Comparison of ENCODE assay signal across 18 cellular contexts in genomic region chr19:15829277-15829770, GRCh38. TPM values are rescaled to one million over a fixed set of nuclear protein-coding genes. Genes with fewer than 3 reads are reported as not detected.
DNase-seq lines count a peak whose midpoint lies in the region; TF ChIP-seq lines count a peak whose summit lies in the region.
"Had no signal": no experiment of that assay in that cellular context is flagged by ENCODE, and none has a peak within 500 bp of the region (broad histone marks: within the 10 kb centered on the region; RNA-seq: fewer than 3 reads in every experiment).

No MANE protein-coding gene starts in this region.

- H3K79me2 ChIP-seq in mammary epithelial cell (ENCODE audit: insufficient read depth, low read length) = no peaks in the 10 kb centered on the region

- no peak overlapping the region for H3K9ac ChIP-seq in mammary epithelial cell (ENCODE audit: insufficient read depth, low read length)

- H2AFZ ChIP-seq in mammary epithelial cell (ENCODE audit: low read depth, low read length) = peak overlapping the region; percentile 36

- intact Hi-C loops in mammary epithelial cell (cut with micrococcal nuclease) = no loop called here
- intact Hi-C loops in MCF 10A (cut with micrococcal nuclease) = no loop called here
- intact Hi-C loops in ovary (cut with DNase I) = no loop called here

- no peaks in the 10 kb centered on the region for H3K27me3 ChIP-seq in mammary epithelial cell (ENCODE audit: insufficient read depth, low read length)
- H3K27me3 ChIP-seq in ovary = no peaks in the 10 kb centered on the region
- H3K27me3 ChIP-seq: BLaER1 had no signal

- no peaks in the 10 kb centered on the region for H3K9me3 ChIP-seq in mammary epithelial cell (replicated peaks; ENCODE audit: insufficient read depth, low read length)
- H3K9me3 ChIP-seq in ovary = no peaks in the 10 kb centered on the region
- H3K9me3 ChIP-seq: BLaER1, MG63 had no signal

- H3K9me3 Mint-ChIP-seq in MCF 10A (ENCODE audit: unreplicated experiment) = no peaks in the 10 kb centered on the region

- POLR2A ChIA-PET in MCF 10A (lab: Yijun Ruan, JAX) = no interaction called here

- 86% methylated on average over 13 of the region's 13 CpGs for WGBS in mammary epithelial cell (ENCODE audit: low coverage, missing lambda C conversion rate)
- WGBS in urinary bladder = 91% methylated on average over 13 of the region's 13 CpGs
- WGBS in ovary, 3 donors = 89 to 90% (median 89%) methylated on average over 13 of the region's 13 CpGs

- no TSS peak for BruUV-seq in mammary epithelial cell (replicated peaks; lab: Mats Ljungman, UMichigan)
- no TSS peak for BruUV-seq in MCF 10A (replicated peaks; lab: Mats Ljungman, UMichigan)

- no peaks in the 10 kb centered on the region for H3K36me3 Mint-ChIP-seq in MCF 10A (ENCODE audit: insufficient read depth, unreplicated experiment)

- no peaks in the 10 kb centered on the region for H4K20me1 ChIP-seq in mammary epithelial cell (ENCODE audit: insufficient read depth, low read length)
- H4K20me1 ChIP-seq: BLaER1 had no signal

- no peak for TF ChIP-seq EP300 in ovary (IDR thresholded peaks at IDR 0.05)

- in situ Hi-C loops in mammary epithelial cell (cut with MboI; ENCODE audit: low sequenced_read_pairs in 2 of 2) = no loop called here

- dilution Hi-C loops in mammary epithelial cell (cut with HindIII; ENCODE audit: low sequenced_read_pairs) = no loop called here

- peak; percentile 27 for DNase-seq in mammary epithelial cell
- no peak for DNase-seq in MCF 10A (ENCODE audit: unreplicated experiment)
- DNase-seq in M059J (ENCODE audit: low read depth) = peak; percentile 84
- DNase-seq in epithelial cell of esophagus (ENCODE audit: low read depth) = peak; percentile 55
- DNase-seq in ovary = no peak
- DNase-seq in NCI-H1694 treated with DMSO at 0.1 percent for 48 hours (lab: John Stamatoyannopoulos, UW) = no peak
- DNase-seq in pons (ENCODE audit: low spot score) = no peak
- DNase-seq: MG63, NCI-H1092, NCI-H146, NCI-H2081 treated with DMSO at 0.1 percent for 48 hours, NCI-H510A, NCI-H82 had no signal

- peaks cover 32% of the 10 kb centered on the region for H3K4me1 ChIP-seq in mammary epithelial cell (ENCODE audit: insufficient read depth, low read length)
- H3K4me1 ChIP-seq in urinary bladder (ENCODE audit: insufficient read depth) = no peaks in the 10 kb centered on the region
- no peaks in the 10 kb centered on the region for H3K4me1 ChIP-seq in ovary (ENCODE audit: insufficient read depth)

- peaks cover 14% of the 10 kb centered on the region for H3K27me3 Mint-ChIP-seq in MCF 10A (ENCODE audit: insufficient read depth, unreplicated experiment)

- no peaks in the 10 kb centered on the region for H3K36me3 ChIP-seq in mammary epithelial cell (ENCODE audit: insufficient read depth, low read length)
- no peaks in the 10 kb centered on the region for H3K36me3 ChIP-seq in urinary bladder (ENCODE audit: insufficient read depth)
- no peaks in the 10 kb centered on the region for H3K36me3 ChIP-seq in ovary
- H3K36me3 ChIP-seq: BLaER1, MG63 had no signal

- TF ChIP-seq POLR2A in ovary (IDR thresholded peaks at IDR 0.05) = no peak

- H3K27ac Mint-ChIP-seq in MCF 10A (ENCODE audit: low read depth, unreplicated experiment) = no peak overlapping the region

- TF ChIP-seq CTCF in mammary epithelial cell (conservative IDR thresholded peaks at IDR 0.05 in 1 of 2, IDR thresholded peaks at IDR 0.05 in 1 of 2; ENCODE audit: extremely low read depth in 1 of 2, insufficient read depth in 1 of 2, low read depth in 1 of 2, low read length in 2 of 2) = no peak
- TF ChIP-seq CTCF in MCF 10A (IDR thresholded peaks at IDR 0.05; ENCODE audit: unreplicated experiment) = no peak
- TF ChIP-seq CTCF in epithelial cell of esophagus (IDR thresholded peaks at IDR 0.05; ENCODE audit: insufficient read depth, low read depth, low read length, missing control alignments) = no peak
- no peak for TF ChIP-seq CTCF in ovary (IDR thresholded peaks at IDR 0.05)

- H3K4me3 ChIP-seq in mammary epithelial cell (replicated peaks in 1 of 3; ENCODE audit: insufficient read depth in 1 of 3, low read depth in 2 of 3, low read length in 3 of 3) (no peak overlapping the region), epithelial cell of esophagus (ENCODE audit: low read length) (no peak overlapping the region), urinary bladder (ENCODE audit: low read depth, low read length) (no peak overlapping the region), ovary (no peak overlapping the region)
- H3K4me3 ChIP-seq: BLaER1, MG63, SK-N-MC had no signal

- CTCF ChIA-PET in mammary epithelial cell (lab: Charles Lee; ENCODE audit: low non-redundant PET) (no interaction called here), MCF 10A (lab: Yijun Ruan, JAX) (no interaction called here)

- peak overlapping the region; percentile 34 for H3K27ac ChIP-seq in mammary epithelial cell (ENCODE audit: insufficient read depth, low read depth, low read length)
- H3K27ac ChIP-seq in urinary bladder (ENCODE audit: low read depth) = peak overlapping the region; percentile 83
- no peak overlapping the region for H3K27ac ChIP-seq in ovary
- H3K27ac ChIP-seq: SK-N-MC had no signal

- no peak overlapping the region for H3K4me3 Mint-ChIP-seq in MCF 10A (ENCODE audit: unreplicated experiment)

- H3K4me1 Mint-ChIP-seq in MCF 10A (ENCODE audit: insufficient read depth, unreplicated experiment) = no peaks in the 10 kb centered on the region

- peak overlapping the region; percentile 17 for H3K4me2 ChIP-seq in mammary epithelial cell (ENCODE audit: insufficient read depth, low read depth, low read length)

RNA-seq across cellular contexts. Expression of gene OR10H1, which starts 13.9 kb away (rescaled TPM):
- not detected for total RNA-seq in mammary epithelial cell
- polyA plus RNA-seq in mammary epithelial cell = 0.02 TPM
- not detected for polyA minus RNA-seq in mammary epithelial cell
- total RNA-seq in MCF 10A (2022) = not detected in 2 replicates
- not detected in 2 replicates for total RNA-seq in M059J (2014; rRNA removed; shearing (Covaris generic))
- total RNA-seq in urinary bladder = 0.05 TPM
- not detected for polyA plus RNA-seq in urinary bladder
- total RNA-seq in ovary = not detected
- polyA plus RNA-seq in ovary = not detected
- total RNA-seq: H4, Right ventricle myocardium inferior had no signal

RNA-seq across cellular contexts. Expression of gene OR10H5, which starts 41.9 kb away (rescaled TPM):
- not detected for total RNA-seq in mammary epithelial cell
- not detected for polyA plus RNA-seq in mammary epithelial cell
- not detected for polyA minus RNA-seq in mammary epithelial cell
- not detected in 2 replicates for total RNA-seq in MCF 10A (2022)
- not detected in 2 replicates for total RNA-seq in M059J (2014; rRNA removed; shearing (Covaris generic))
- not detected for total RNA-seq in urinary bladder
- 0.01 TPM for polyA plus RNA-seq in urinary bladder
- not detected for total RNA-seq in ovary
- not detected for polyA plus RNA-seq in ovary
- total RNA-seq: H4, Right ventricle myocardium inferior had no signal

Comparison
In these comparisons a context has a peak if more than half of its experiments do, and no peak if none do; other contexts are left out.
1. DNase-seq: peak in mammary epithelial cell (single experiment), M059J (single experiment) and epithelial cell of esophagus (single experiment); none in MCF 10A (single experiment), ovary (0 of 5), NCI-H1694 treated with DMSO at 0.1 percent for 48 hours (single experiment) and pons (single experiment).
2. H3K27ac ChIP-seq: peak in mammary epithelial cell (single experiment) and urinary bladder (single experiment); none in ovary (0 of 2).